1 cellular context compared by ENCODE assay signal in the genomic region with DNA sequence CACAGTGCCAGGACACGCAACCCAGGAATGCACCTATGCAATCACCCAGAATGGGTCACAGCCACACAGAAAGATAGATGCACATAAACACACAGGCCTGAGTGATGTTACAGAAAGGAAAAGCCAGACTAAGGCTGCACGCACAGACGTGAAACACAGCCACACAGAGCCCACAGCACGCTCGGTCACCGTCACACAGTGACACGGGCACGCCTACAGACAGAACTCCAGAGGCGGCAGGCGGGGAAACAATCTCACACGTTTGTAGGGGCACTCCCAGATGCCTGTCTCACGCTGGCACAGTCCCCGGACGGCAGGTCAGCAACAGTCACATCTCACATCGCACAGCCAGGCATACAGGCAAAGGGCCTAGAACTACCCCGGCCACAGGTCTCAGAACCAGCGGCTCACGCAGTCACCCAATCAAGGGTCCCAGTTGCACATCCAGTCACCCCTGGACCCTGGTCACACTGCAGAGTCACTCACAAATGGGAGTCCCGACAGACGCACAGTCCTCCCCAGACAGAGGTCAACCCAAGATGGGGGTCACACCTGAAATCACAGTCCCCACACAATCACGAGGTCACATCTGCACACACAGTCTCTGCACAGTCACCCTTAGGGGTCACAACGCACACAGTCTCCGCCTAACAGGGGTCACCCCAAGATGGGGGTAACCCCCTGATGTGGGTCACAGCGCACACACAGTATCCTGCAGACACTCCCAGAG.
TF ChIP-seq lines count a peak whose summit lies in the region.

No MANE protein-coding gene starts in this region.

TF ChIP-seq in IMR-90, 13 proteins besides CTCF, POLR2A, EP300 and RAD21:
- TF ChIP-seq ELK1 (IDR thresholded peaks at IDR 0.05; ENCODE audit: borderline replicate concordance, low read depth, low read length) (no peak), BHLHE40 (IDR thresholded peaks at IDR 0.05; ENCODE audit: low read depth, low read length) (peak; percentile 84), FOS (IDR thresholded peaks at IDR 0.05; ENCODE audit: low read depth, low read length) (peak; percentile 78), CEBPB (IDR thresholded peaks at IDR 0.05; ENCODE audit: low read depth, low read length) (peak; percentile 89), NFE2L2 (IDR thresholded peaks at IDR 0.05; ENCODE audit: low read depth, low read length) (peak; percentile 68; the same call in 1 of the 2 replicates), MAFK (IDR thresholded peaks at IDR 0.05; ENCODE audit: low read depth, low read length) (no peak; the same call in 1 of the 2 replicates), SMC3 (IDR thresholded peaks at IDR 0.05; ENCODE audit: low read depth, low read length) (no peak), CHD1 (IDR thresholded peaks at IDR 0.05; ENCODE audit: low read depth, low read length) (peak; percentile 76), RCOR1 (IDR thresholded peaks at IDR 0.05; ENCODE audit: insufficient replicate concordance, low read length) (no peak), MAZ (IDR thresholded peaks at IDR 0.05; ENCODE audit: borderline replicate concordance, low read depth, low read length) (no peak; the same call in 1 of the 2 replicates), MXI1 (IDR thresholded peaks at IDR 0.05; ENCODE audit: borderline replicate concordance, low read depth, low read length) (no peak), RFX5 (IDR thresholded peaks at IDR 0.05; ENCODE audit: low read depth, low read length) (no peak)
- TF ChIP-seq, protein P1, sequence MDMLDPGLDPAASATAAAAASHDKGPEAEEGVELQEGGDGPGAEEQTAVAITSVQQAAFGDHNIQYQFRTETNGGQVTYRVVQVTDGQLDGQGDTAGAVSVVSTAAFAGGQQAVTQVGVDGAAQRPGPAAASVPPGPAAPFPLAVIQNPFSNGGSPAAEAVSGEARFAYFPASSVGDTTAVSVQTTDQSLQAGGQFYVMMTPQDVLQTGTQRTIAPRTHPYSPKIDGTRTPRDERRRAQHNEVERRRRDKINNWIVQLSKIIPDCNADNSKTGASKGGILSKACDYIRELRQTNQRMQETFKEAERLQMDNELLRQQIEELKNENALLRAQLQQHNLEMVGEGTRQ (IDR thresholded peaks at IDR 0.05; ENCODE audit: low read depth, low read length) = no peak
